In genomic region chr1:177640687-177641086, GRCh38 we compare ENCODE assay signal across 1 cellular context.
A peak's percentile ranks its signal among the peaks of the same experiment; 100 is the strongest.
TF ChIP-seq lines count a peak whose summit lies in the region.

No MANE protein-coding gene starts in this region.

TF ChIP-seq in HepG2, 621 proteins besides CTCF, POLR2A, EP300 and RAD21 (continued from another document):
- TF ChIP-seq PAWR (CRISPR knock-in tag; IDR thresholded peaks at IDR 0.05; ENCODE audit: borderline replicate concordance) (no peak), ZFY (CRISPR knock-in tag; IDR thresholded peaks at IDR 0.05) (no peak), MAF1 (CRISPR knock-in tag; IDR thresholded peaks at IDR 0.05; ENCODE audit: borderline replicate concordance) (no peak), ZNF337 (CRISPR knock-in tag; IDR thresholded peaks at IDR 0.05; ENCODE audit: borderline replicate concordance, low read depth) (no peak), PAXIP1 (CRISPR knock-in tag; conservative IDR thresholded peaks at IDR 0.05) (0 out of 2 replicates have a peak, but pooled peaks have one; percentile 17), ZNF331 (CRISPR knock-in tag; IDR thresholded peaks at IDR 0.05) (no peak), CENPX (CRISPR knock-in tag; IDR thresholded peaks at IDR 0.05) (no peak), ZNF563 (CRISPR knock-in tag; IDR thresholded peaks at IDR 0.05) (no peak), HNF4A (CRISPR knock-in tag; IDR thresholded peaks at IDR 0.05) (peak; percentile 37; the same call in 1 of the 2 replicates), ZNF674 (CRISPR knock-in tag; IDR thresholded peaks at IDR 0.05; ENCODE audit: low read depth) (no peak), ZNF263 (CRISPR knock-in tag; IDR thresholded peaks at IDR 0.05) (0 out of 2 replicates have a peak, but pooled peaks have one; percentile 50), ZNF616 (CRISPR knock-in tag; IDR thresholded peaks at IDR 0.05; ENCODE audit: low read depth) (no peak), ZNF17 (CRISPR knock-in tag; IDR thresholded peaks at IDR 0.05) (no peak), TAF1 (CRISPR knock-in tag; IDR thresholded peaks at IDR 0.05) (no peak)
